Comparison of ENCODE assay signal across 1 cellular context in genomic region chr11:60913793-60914619, GRCh38.
TF ChIP-seq lines count a peak whose summit lies in the region.

TMEM109 (plus strand) TSS chr11:60914158; CDS start chr11:60919694, 5,536 bp downstream.

TF ChIP-seq in H1, 55 proteins besides CTCF, POLR2A, EP300 and RAD21 (continued from another document):
- TF ChIP-seq CHD1 (IDR thresholded peaks at IDR 0.05; ENCODE audit: low read depth, low read length) (no peak), EGR1 (IDR thresholded peaks at IDR 0.05; ENCODE audit: borderline replicate concordance, low read depth, low read length) (no peak), SP1 (IDR thresholded peaks at IDR 0.05; ENCODE audit: low read depth, low read length) (no peak), E2F6 (IDR thresholded peaks at IDR 0.05) (peak; percentile 98), KDM5A (IDR thresholded peaks at IDR 0.05; ENCODE audit: low read length) (no peak), SIRT6 (IDR thresholded peaks at IDR 0.05; ENCODE audit: low read length) (no peak), GTF2F1 (IDR thresholded peaks at IDR 0.05; ENCODE audit: borderline replicate concordance, low read depth, low read length) (no peak), USF2 (IDR thresholded peaks at IDR 0.05; ENCODE audit: low read length) (peak; percentile 21; the same call in 1 of the 2 replicates), FOSL1 (IDR thresholded peaks at IDR 0.05; ENCODE audit: insufficient read depth, low read depth, low read length) (no peak), SP4 (IDR thresholded peaks at IDR 0.05; ENCODE audit: low read length) (peak; percentile 35; the same call in 1 of the 2 replicates), HDAC2 (IDR thresholded peaks at IDR 0.05; ENCODE audit: borderline replicate concordance in 1 of 2, low read depth in 2 of 2, low read length in 2 of 2) (peak in 1 of 2 experiments; percentile 20; a peak in 1 of 4 replicates), CEBPB (IDR thresholded peaks at IDR 0.05; ENCODE audit: low read depth, low read length) (no peak), HDAC6 (IDR thresholded peaks at IDR 0.05; ENCODE audit: low read depth, low read length) (no peak), TEAD4 (IDR thresholded peaks at IDR 0.05; ENCODE audit: low read depth, low read length) (0 out of 2 replicates have a peak, but pooled peaks have one; percentile 22), SRF (IDR thresholded peaks at IDR 0.05; ENCODE audit: low read depth, low read length) (no peak), RBBP5 (IDR thresholded peaks at IDR 0.05; ENCODE audit: borderline replicate concordance, low read depth, low read length) (no peak), RNF2 (IDR thresholded peaks at IDR 0.05; ENCODE audit: borderline replicate concordance, low read depth, low read length, missing control alignments, poor library complexity, severe bottlenecking) (no peak), ASH2L (IDR thresholded peaks at IDR 0.05; ENCODE audit: low read length) (peak; percentile 33), YY1 (IDR thresholded peaks at IDR 0.05; ENCODE audit: low read depth, low read length) (no peak), SUZ12 (IDR thresholded peaks at IDR 0.05; ENCODE audit: low read length) (no peak), BCL11A (IDR thresholded peaks at IDR 0.05; ENCODE audit: low read depth in 2 of 2, low read length in 2 of 2) (no peak), BACH1 (IDR thresholded peaks at IDR 0.05; ENCODE audit: low read length) (no peak), TBP (IDR thresholded peaks at IDR 0.05; ENCODE audit: low read depth, low read length) (peak; percentile 61), GABPA (IDR thresholded peaks at IDR 0.05; ENCODE audit: borderline replicate concordance, insufficient read depth, low read length) (no peak), BRCA1 (IDR thresholded peaks at IDR 0.05; ENCODE audit: low read depth, low read length) (no peak), SIN3A (conservative IDR thresholded peaks at IDR 0.05 in 1 of 2, IDR thresholded peaks at IDR 0.05 in 1 of 2; ENCODE audit: low read depth in 1 of 2, low read length in 2 of 2) (peak; percentile 81 to 89; a peak in 2 of 4 replicates), RXRA (IDR thresholded peaks at IDR 0.05; ENCODE audit: insufficient read depth, low read depth, low read length) (no peak), ATF2 (IDR thresholded peaks at IDR 0.05; ENCODE audit: low read length) (peak; percentile 28; the same call in 1 of the 2 replicates), CREB1 (IDR thresholded peaks at IDR 0.05) (peak; percentile 57; the same call in 1 of the 2 replicates), PHF8 (conservative IDR thresholded peaks at IDR 0.05; ENCODE audit: low read depth, low read length) (peak; percentile 75), MAX (IDR thresholded peaks at IDR 0.05) (peak; percentile 97), TAF7 (optimal IDR thresholded peaks at IDR 0.05; ENCODE audit: borderline replicate concordance, low read depth, low read length) (peak; percentile 46), CBX5 (IDR thresholded peaks at IDR 0.05; ENCODE audit: low read depth, low read length) (no peak), JUND (IDR thresholded peaks at IDR 0.05; ENCODE audit: low read length) (no peak), MAFK (IDR thresholded peaks at IDR 0.05; ENCODE audit: low read depth, low read length) (no peak), RFX5 (IDR thresholded peaks at IDR 0.05; ENCODE audit: borderline replicate concordance, low read depth, low read length) (no peak), EZH2 (IDR thresholded peaks at IDR 0.05; ENCODE audit: low read depth, low read length, severe bottlenecking) (no peak), POU5F1 (IDR thresholded peaks at IDR 0.05; ENCODE audit: low read depth, low read length) (no peak), JUN (IDR thresholded peaks at IDR 0.05; ENCODE audit: low read depth, low read length) (no peak), POLR2AphosphoS5 (IDR thresholded peaks at IDR 0.05; ENCODE audit: low read depth, low read length) (no peak), ZNF274 (IDR thresholded peaks at IDR 0.05; ENCODE audit: borderline replicate concordance, extremely low read depth, low read length) (no peak), TAF1 (IDR thresholded peaks at IDR 0.05; ENCODE audit: low read depth, low read length) (peak; percentile 60), CBX8 (IDR thresholded peaks at IDR 0.05; ENCODE audit: borderline replicate concordance, low read depth, low read length) (no peak), CHD2 (IDR thresholded peaks at IDR 0.05; ENCODE audit: low read length) (0 out of 2 replicates have a peak, but pooled peaks have one; percentile 45), CTBP2 (IDR thresholded peaks at IDR 0.05; ENCODE audit: borderline replicate concordance, insufficient read depth, insufficient read length, low read length) (no peak), KDM1A (IDR thresholded peaks at IDR 0.05; ENCODE audit: borderline replicate concordance, low read length) (no peak), ATF3 (IDR thresholded peaks at IDR 0.05; ENCODE audit: insufficient read depth, low read depth, low read length) (no peak), TCF12 (IDR thresholded peaks at IDR 0.05; ENCODE audit: low read depth, low read length) (no peak), NRF1 (IDR thresholded peaks at IDR 0.05; ENCODE audit: low read depth, low read length) (peak; percentile 95), SP2 (IDR thresholded peaks at IDR 0.05; ENCODE audit: low read length) (no peak)
- TF ChIP-seq, protein P1, sequence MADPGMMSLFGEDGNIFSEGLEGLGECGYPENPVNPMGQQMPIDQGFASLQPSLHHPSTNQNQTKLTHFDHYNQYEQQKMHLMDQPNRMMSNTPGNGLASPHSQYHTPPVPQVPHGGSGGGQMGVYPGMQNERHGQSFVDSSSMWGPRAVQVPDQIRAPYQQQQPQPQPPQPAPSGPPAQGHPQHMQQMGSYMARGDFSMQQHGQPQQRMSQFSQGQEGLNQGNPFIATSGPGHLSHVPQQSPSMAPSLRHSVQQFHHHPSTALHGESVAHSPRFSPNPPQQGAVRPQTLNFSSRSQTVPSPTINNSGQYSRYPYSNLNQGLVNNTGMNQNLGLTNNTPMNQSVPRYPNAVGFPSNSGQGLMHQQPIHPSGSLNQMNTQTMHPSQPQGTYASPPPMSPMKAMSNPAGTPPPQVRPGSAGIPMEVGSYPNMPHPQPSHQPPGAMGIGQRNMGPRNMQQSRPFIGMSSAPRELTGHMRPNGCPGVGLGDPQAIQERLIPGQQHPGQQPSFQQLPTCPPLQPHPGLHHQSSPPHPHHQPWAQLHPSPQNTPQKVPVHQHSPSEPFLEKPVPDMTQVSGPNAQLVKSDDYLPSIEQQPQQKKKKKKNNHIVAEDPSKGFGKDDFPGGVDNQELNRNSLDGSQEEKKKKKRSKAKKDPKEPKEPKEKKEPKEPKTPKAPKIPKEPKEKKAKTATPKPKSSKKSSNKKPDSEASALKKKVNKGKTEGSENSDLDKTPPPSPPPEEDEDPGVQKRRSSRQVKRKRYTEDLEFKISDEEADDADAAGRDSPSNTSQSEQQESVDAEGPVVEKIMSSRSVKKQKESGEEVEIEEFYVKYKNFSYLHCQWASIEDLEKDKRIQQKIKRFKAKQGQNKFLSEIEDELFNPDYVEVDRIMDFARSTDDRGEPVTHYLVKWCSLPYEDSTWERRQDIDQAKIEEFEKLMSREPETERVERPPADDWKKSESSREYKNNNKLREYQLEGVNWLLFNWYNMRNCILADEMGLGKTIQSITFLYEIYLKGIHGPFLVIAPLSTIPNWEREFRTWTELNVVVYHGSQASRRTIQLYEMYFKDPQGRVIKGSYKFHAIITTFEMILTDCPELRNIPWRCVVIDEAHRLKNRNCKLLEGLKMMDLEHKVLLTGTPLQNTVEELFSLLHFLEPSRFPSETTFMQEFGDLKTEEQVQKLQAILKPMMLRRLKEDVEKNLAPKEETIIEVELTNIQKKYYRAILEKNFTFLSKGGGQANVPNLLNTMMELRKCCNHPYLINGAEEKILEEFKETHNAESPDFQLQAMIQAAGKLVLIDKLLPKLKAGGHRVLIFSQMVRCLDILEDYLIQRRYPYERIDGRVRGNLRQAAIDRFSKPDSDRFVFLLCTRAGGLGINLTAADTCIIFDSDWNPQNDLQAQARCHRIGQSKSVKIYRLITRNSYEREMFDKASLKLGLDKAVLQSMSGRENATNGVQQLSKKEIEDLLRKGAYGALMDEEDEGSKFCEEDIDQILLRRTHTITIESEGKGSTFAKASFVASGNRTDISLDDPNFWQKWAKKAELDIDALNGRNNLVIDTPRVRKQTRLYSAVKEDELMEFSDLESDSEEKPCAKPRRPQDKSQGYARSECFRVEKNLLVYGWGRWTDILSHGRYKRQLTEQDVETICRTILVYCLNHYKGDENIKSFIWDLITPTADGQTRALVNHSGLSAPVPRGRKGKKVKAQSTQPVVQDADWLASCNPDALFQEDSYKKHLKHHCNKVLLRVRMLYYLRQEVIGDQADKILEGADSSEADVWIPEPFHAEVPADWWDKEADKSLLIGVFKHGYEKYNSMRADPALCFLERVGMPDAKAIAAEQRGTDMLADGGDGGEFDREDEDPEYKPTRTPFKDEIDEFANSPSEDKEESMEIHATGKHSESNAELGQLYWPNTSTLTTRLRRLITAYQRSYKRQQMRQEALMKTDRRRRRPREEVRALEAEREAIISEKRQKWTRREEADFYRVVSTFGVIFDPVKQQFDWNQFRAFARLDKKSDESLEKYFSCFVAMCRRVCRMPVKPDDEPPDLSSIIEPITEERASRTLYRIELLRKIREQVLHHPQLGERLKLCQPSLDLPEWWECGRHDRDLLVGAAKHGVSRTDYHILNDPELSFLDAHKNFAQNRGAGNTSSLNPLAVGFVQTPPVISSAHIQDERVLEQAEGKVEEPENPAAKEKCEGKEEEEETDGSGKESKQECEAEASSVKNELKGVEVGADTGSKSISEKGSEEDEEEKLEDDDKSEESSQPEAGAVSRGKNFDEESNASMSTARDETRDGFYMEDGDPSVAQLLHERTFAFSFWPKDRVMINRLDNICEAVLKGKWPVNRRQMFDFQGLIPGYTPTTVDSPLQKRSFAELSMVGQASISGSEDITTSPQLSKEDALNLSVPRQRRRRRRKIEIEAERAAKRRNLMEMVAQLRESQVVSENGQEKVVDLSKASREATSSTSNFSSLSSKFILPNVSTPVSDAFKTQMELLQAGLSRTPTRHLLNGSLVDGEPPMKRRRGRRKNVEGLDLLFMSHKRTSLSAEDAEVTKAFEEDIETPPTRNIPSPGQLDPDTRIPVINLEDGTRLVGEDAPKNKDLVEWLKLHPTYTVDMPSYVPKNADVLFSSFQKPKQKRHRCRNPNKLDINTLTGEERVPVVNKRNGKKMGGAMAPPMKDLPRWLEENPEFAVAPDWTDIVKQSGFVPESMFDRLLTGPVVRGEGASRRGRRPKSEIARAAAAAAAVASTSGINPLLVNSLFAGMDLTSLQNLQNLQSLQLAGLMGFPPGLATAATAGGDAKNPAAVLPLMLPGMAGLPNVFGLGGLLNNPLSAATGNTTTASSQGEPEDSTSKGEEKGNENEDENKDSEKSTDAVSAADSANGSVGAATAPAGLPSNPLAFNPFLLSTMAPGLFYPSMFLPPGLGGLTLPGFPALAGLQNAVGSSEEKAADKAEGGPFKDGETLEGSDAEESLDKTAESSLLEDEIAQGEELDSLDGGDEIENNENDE (IDR thresholded peaks at IDR 0.05; ENCODE audit: insufficient replicate concordance, low read length), result no peak
